20 cellular contexts compared by ENCODE assay signal in genomic region chr4:19266566-19266965, GRCh38.
"Had no signal": no experiment of that assay in that cellular context is flagged by ENCODE, and none has a peak within 500 bp of the region (broad histone marks: within the 10 kb centered on the region; RNA-seq: fewer than 3 reads in every experiment).

No MANE protein-coding gene starts in this region.

- H3K4me1 Mint-ChIP-seq: activated CD4-positive, alpha-beta T cell treated with anti-CD3 and anti-CD28 coated beads for 36 hours; memory B cell had no signal

- H3K36me3 ChIP-seq: gastrocnemius medialis, heart left ventricle, ovary, upper lobe of left lung, WERI-Rb-1 had no signal

- H3K4me3 Mint-ChIP-seq: activated CD4-positive, alpha-beta memory T cell treated with anti-CD3 and anti-CD28 coated beads for 36 hours; activated CD4-positive, alpha-beta T cell treated with anti-CD3 and anti-CD28 coated beads for 36 hours; activated naive CD8-positive, alpha-beta T cell; activated T-cell treated with anti-CD3 and anti-CD28 coated beads, Interleukin-2, amount 50 U/mL, for 4 hours; dendritic cell treated with granulocyte-macrophage colony-stimulating factor and Interleukin-4, amounts not matched to agents 40 ng/mL and 50 ng/mL, for 4 days; memory B cell; natural killer cell treated with Interleukin-12 subunit alpha and Interleukin-12 subunit beta and Interleukin-15 and Interleukin-18, amount 100 ng/mL, for 72 hours; stimulated activated naive CD8-positive, alpha-beta T cell treated with anti-CD3 and anti-CD28 coated beads, Interleukin-15, Interleukin-2, amounts not matched to agents 100 ng/mL and 50 ng/mL, for 24 hours had no signal

- H3K27me3 ChIP-seq: gastrocnemius medialis, heart left ventricle, ovary, upper lobe of left lung had no signal

- DNase-seq: activated CD4-positive, alpha-beta memory T cell treated with anti-CD3 and anti-CD28 coated beads for 36 hours; activated CD4-positive, alpha-beta T cell treated with anti-CD3 and anti-CD28 coated beads for 36 hours; activated effector memory CD4-positive, alpha-beta T cell treated with anti-CD3 and anti-CD28 coated beads, Interleukin-2, amount 50 U/mL, for 16 hours; activated T-cell treated with anti-CD3 and anti-CD28 coated beads, Interleukin-2, amount 50 U/mL, for 4 hours; anterior cingulate cortex; cerebellar nuclear complex; effector memory CD4-positive, alpha-beta T cell; gastrocnemius medialis; heart left ventricle; left ventricle myocardium superior; ovary; upper lobe of left lung; WERI-Rb-1 had no signal

- H3K27me3 Mint-ChIP-seq: activated CD4-positive, alpha-beta memory T cell treated with anti-CD3 and anti-CD28 coated beads for 36 hours; activated CD4-positive, alpha-beta T cell treated with anti-CD3 and anti-CD28 coated beads for 36 hours; activated naive CD8-positive, alpha-beta T cell; dendritic cell treated with granulocyte-macrophage colony-stimulating factor and Interleukin-4, amounts not matched to agents 40 ng/mL and 50 ng/mL, for 4 days; natural killer cell treated with Interleukin-12 subunit alpha and Interleukin-12 subunit beta and Interleukin-15 and Interleukin-18, amount 100 ng/mL, for 72 hours; stimulated activated naive CD8-positive, alpha-beta T cell treated with anti-CD3 and anti-CD28 coated beads, Interleukin-15, Interleukin-2, amounts not matched to agents 100 ng/mL and 50 ng/mL, for 24 hours had no signal

- H3K36me3 Mint-ChIP-seq: activated CD4-positive, alpha-beta memory T cell treated with anti-CD3 and anti-CD28 coated beads for 36 hours; activated naive CD8-positive, alpha-beta T cell; memory B cell had no signal

- H3K27ac ChIP-seq: epithelial cell of prostate, gastrocnemius medialis, heart left ventricle, ovary, upper lobe of left lung, WERI-Rb-1 had no signal

- H3K27ac Mint-ChIP-seq: activated CD4-positive, alpha-beta memory T cell treated with anti-CD3 and anti-CD28 coated beads for 36 hours; activated CD4-positive, alpha-beta T cell treated with anti-CD3 and anti-CD28 coated beads for 36 hours; activated naive CD8-positive, alpha-beta T cell; dendritic cell treated with granulocyte-macrophage colony-stimulating factor and Interleukin-4, amounts not matched to agents 40 ng/mL and 50 ng/mL, for 4 days; memory B cell; natural killer cell treated with Interleukin-12 subunit alpha and Interleukin-12 subunit beta and Interleukin-15 and Interleukin-18, amount 100 ng/mL, for 72 hours; stimulated activated naive CD8-positive, alpha-beta T cell treated with anti-CD3 and anti-CD28 coated beads, Interleukin-15, Interleukin-2, amounts not matched to agents 100 ng/mL and 50 ng/mL, for 24 hours had no signal

- H3K4me1 ChIP-seq: gastrocnemius medialis, heart left ventricle, upper lobe of left lung had no signal

- ATAC-seq: activated CD4-positive, alpha-beta T cell treated with anti-CD3 and anti-CD28 coated beads for 36 hours; activated T-cell treated with anti-CD3 and anti-CD28 coated beads, Interleukin-2, amount 50 U/mL, for 4 hours; gastrocnemius medialis; heart left ventricle; left ventricle myocardium superior; natural killer cell treated with Interleukin-12 subunit alpha and Interleukin-12 subunit beta and Interleukin-15 and Interleukin-18, amount 100 ng/mL, for 72 hours; sciatic nerve had no signal

- H3K4me3 ChIP-seq: gastrocnemius medialis, heart left ventricle, ovary, upper lobe of left lung had no signal

- H3K9me3 ChIP-seq: gastrocnemius medialis, heart left ventricle, ovary, upper lobe of left lung had no signal
